ENCODE assay signal across 32 cellular contexts in the genomic region with DNA sequence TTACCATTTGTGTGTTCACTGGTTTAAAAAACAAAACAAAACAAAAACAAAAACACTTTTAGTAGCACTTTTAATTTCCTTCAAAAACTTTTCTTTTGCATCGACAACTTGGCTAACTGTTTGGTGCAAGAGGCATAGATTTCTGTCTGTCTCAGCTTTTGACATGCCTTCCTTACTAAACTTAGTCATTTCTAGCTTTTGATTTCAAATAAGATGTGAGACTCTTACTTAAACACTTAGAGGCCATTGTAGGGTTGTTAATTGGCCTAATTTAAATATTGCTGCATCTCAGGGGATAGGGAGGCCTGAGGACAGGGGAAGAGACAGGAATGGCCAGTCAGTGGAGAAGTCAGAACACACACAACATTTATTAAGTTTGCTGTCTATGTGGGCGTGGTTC.
A peak's percentile ranks its signal among the peaks of the same experiment; 100 is the strongest.
DNase-seq lines count a peak whose midpoint lies in the region; ATAC-seq and TF ChIP-seq lines count a peak whose summit lies in the region.
"Had no signal": no experiment of that assay in that cellular context is flagged by ENCODE, and none has a peak within 500 bp of the region (broad histone marks: within the 10 kb centered on the region; RNA-seq: fewer than 3 reads in every experiment).

No MANE protein-coding gene starts in this region.

- no peak overlapping the region for H3K4me3 ChIP-seq in dorsolateral prefrontal cortex
- H3K4me3 ChIP-seq: coronary artery, GM23248, left ventricle myocardium inferior, sigmoid colon had no signal

- POLR2A ChIA-PET in activated B cell treated with CpG ODN at 0.5 μM for 24 hours (lab: Charles Lee): no interaction called here

- CTCF ChIA-PET in activated B cell treated with CpG ODN at 0.5 μM for 24 hours (lab: Charles Lee): no interaction called here

- peak overlapping the region; percentile 43 for H3K27ac Mint-ChIP-seq in stimulated activated naive CD8-positive, alpha-beta T cell treated with anti-CD3 and anti-CD28 coated beads, Interleukin-15, Interleukin-2, amounts not matched to agents 100 ng/mL and 50 ng/mL, for 24 hours
- H3K27ac Mint-ChIP-seq in activated B cell treated with CpG ODN at 0.5 μM for 24 hours (peak overlapping the region; percentile 10), immature natural killer cell (peak overlapping the region in 4 of 6 donors; percentile 50 to 76 (median 68))
- H3K27ac Mint-ChIP-seq: activated T-helper 1 cell treated with anti-CD3 and anti-CD28 coated beads, Interleukin-12 subunit alpha, Interleukin-12 subunit beta, Interleukin-2, Interleukin-4 antibody, amounts not matched to agents 30 ng/mL and 10 ng/mL and 1 ng/mL, durations not matched to agents 14 hours and 24 hours and 36 hours had no signal

- no peaks in the 10 kb centered on the region for H3K9me3 Mint-ChIP-seq in stimulated activated naive CD8-positive, alpha-beta T cell treated with anti-CD3 and anti-CD28 coated beads, Interleukin-15, Interleukin-2, amounts not matched to agents 100 ng/mL and 50 ng/mL, for 24 hours
- H3K9me3 Mint-ChIP-seq in activated B cell treated with CpG ODN at 0.5 μM for 24 hours: no peaks in the 10 kb centered on the region
- H3K9me3 Mint-ChIP-seq in immature natural killer cell: no peaks in the 10 kb centered on the region
- H3K9me3 Mint-ChIP-seq: activated T-helper 1 cell treated with anti-CD3 and anti-CD28 coated beads, Interleukin-12 subunit alpha, Interleukin-12 subunit beta, Interleukin-2, Interleukin-4 antibody, amounts not matched to agents 30 ng/mL and 10 ng/mL and 1 ng/mL, durations not matched to agents 14 hours and 24 hours and 36 hours had no signal

- H3K27me3 Mint-ChIP-seq in stimulated activated naive CD8-positive, alpha-beta T cell treated with anti-CD3 and anti-CD28 coated beads, Interleukin-15, Interleukin-2, amounts not matched to agents 100 ng/mL and 50 ng/mL, for 24 hours: no peaks in the 10 kb centered on the region
- no peaks in the 10 kb centered on the region for H3K27me3 Mint-ChIP-seq in activated B cell treated with CpG ODN at 0.5 μM for 24 hours
- H3K27me3 Mint-ChIP-seq in immature natural killer cell (ENCODE audit: low read depth in 3 of 3): no peaks in the 10 kb centered on the region

- no peak for ATAC-seq in stimulated activated naive CD8-positive, alpha-beta T cell treated with anti-CD3 and anti-CD28 coated beads, Interleukin-15, Interleukin-2, amounts not matched to agents 100 U/mL and 50 U/mL, for 24 hours
- ATAC-seq in activated B cell treated with CpG ODN at 0.5 μM for 24 hours (ENCODE audit: low read depth): no peak
- ATAC-seq: Right ventricle myocardium inferior had no signal

- H3K4me3 Mint-ChIP-seq in stimulated activated naive CD8-positive, alpha-beta T cell treated with anti-CD3 and anti-CD28 coated beads, Interleukin-15, Interleukin-2, amounts not matched to agents 100 ng/mL and 50 ng/mL, for 24 hours: no peak overlapping the region
- H3K4me3 Mint-ChIP-seq in activated B cell treated with CpG ODN at 0.5 μM for 24 hours: no peak overlapping the region
- no peak overlapping the region for H3K4me3 Mint-ChIP-seq in immature natural killer cell
- H3K4me3 Mint-ChIP-seq: activated T-helper 1 cell treated with anti-CD3 and anti-CD28 coated beads, Interleukin-12 subunit alpha, Interleukin-12 subunit beta, Interleukin-2, Interleukin-4 antibody, amounts not matched to agents 30 ng/mL and 10 ng/mL and 1 ng/mL, durations not matched to agents 14 hours and 24 hours and 36 hours had no signal

- no peaks in the 10 kb centered on the region for H3K27me3 ChIP-seq in dorsolateral prefrontal cortex
- H3K27me3 ChIP-seq: sigmoid colon had no signal

- peak overlapping the region in 1 of 59 donors; percentile 12 for H3K27ac ChIP-seq in dorsolateral prefrontal cortex
- H3K27ac ChIP-seq: coronary artery, GM23248, KMS-11, left ventricle myocardium inferior, sigmoid colon had no signal

- DNase-seq in stimulated activated naive CD8-positive, alpha-beta T cell treated with anti-CD3 and anti-CD28 coated beads, Interleukin-15, Interleukin-2, amounts not matched to agents 100 U/mL and 50 U/mL, for 24 hours: no peak
- DNase-seq in activated B cell treated with CpG ODN at 0.5 μM for 24 hours (no peak), immature natural killer cell (no peak), occipital lobe (lab: John Stamatoyannopoulos, UW) (no peak), dermis blood vessel endothelial cell (no peak), dorsolateral prefrontal cortex (no peak), COLO668 (lab: John Stamatoyannopoulos, UW; ENCODE audit: unreplicated experiment) (no peak)
- DNase-seq: activated naive CD4-positive, alpha-beta T cell treated with anti-CD3 and anti-CD28 coated beads, Interleukin-2, amount 50 U/mL, for 16 hours; aorta; C1 segment of cervical spinal cord; DND-41; erythroblast; GF-D8; GM23248; islet precursor cell; left ventricle myocardium inferior; mesendoderm; NCI-H1417; NCI-H2029; NCI-H2227 treated with DMSO at 0.1 percent for 48 hours; NCI-H69; sigmoid colon; SK-N-SH; stimulated activated CD4-positive, alpha-beta T cell treated with anti-CD3 and anti-CD28 coated beads, Interleukin-12 subunit alpha, Interleukin-12 subunit beta, amount 100 ng/mL, for 4 hours; stimulated activated CD4-positive, alpha-beta T cell treated with anti-CD3 and anti-CD28 coated beads, Interleukin-4, amount 100 ng/mL, for 1 hour; substantia nigra; trophoblast cell had no signal

- H3K4me1 Mint-ChIP-seq in stimulated activated naive CD8-positive, alpha-beta T cell treated with anti-CD3 and anti-CD28 coated beads, Interleukin-15, Interleukin-2, amounts not matched to agents 100 ng/mL and 50 ng/mL, for 24 hours (ENCODE audit: low read depth): peaks cover 13% of the 10 kb centered on the region
- peaks cover 3% of the 10 kb centered on the region for H3K4me1 Mint-ChIP-seq in activated B cell treated with CpG ODN at 0.5 μM for 24 hours
- H3K4me1 Mint-ChIP-seq in immature natural killer cell: peaks cover 11 to 21% of the 10 kb centered on the region in 2 donors

- H3K36me3 Mint-ChIP-seq in stimulated activated naive CD8-positive, alpha-beta T cell treated with anti-CD3 and anti-CD28 coated beads, Interleukin-15, Interleukin-2, amounts not matched to agents 100 ng/mL and 50 ng/mL, for 24 hours (ENCODE audit: low read depth): peaks cover 55% of the 10 kb centered on the region
- H3K36me3 Mint-ChIP-seq in activated B cell treated with CpG ODN at 0.5 μM for 24 hours (ENCODE audit: low read depth): peaks cover 67% of the 10 kb centered on the region
- peaks cover 11 to 26% (median 13%) of the 10 kb centered on the region in 3 donors for H3K36me3 Mint-ChIP-seq in immature natural killer cell

- TF ChIP-seq CTCF in activated B cell treated with CpG ODN at 0.5 μM for 24 hours (IDR thresholded peaks at IDR 0.05) (no peak), dorsolateral prefrontal cortex (IDR thresholded peaks at IDR 0.05 in 54 of 56, conservative IDR thresholded peaks at IDR 0.05 in 2 of 56; ENCODE audit: low read depth in 1 of 56, partially characterized antibody in 56 of 56) (no peak)

- intact Hi-C loops in activated B cell treated with CpG ODN at 0.5 μM for 24 hours (cut with micrococcal nuclease) (loop anchor here (5.0 kb wide), 1 partner anchor 64 kb away; the partner anchor contains the start of gene AVL9), dorsolateral prefrontal cortex (cut with DNase I) (no loop called here)

Comparison
In these comparisons a context has a peak if more than half of its experiments do, and no peak if none do; other contexts are left out.
1. H3K27ac Mint-ChIP-seq: peak in every context shown above with its lines; median percentile 68 in immature natural killer cell; 43 in stimulated activated naive CD8-positive, alpha-beta T cell treated with anti-CD3 and anti-CD28 coated beads, Interleukin-15, Interleukin-2, amounts not matched to agents 100 ng/mL and 50 ng/mL, for 24 hours; 10 in activated B cell treated with CpG ODN at 0.5 μM for 24 hours.